ENCODE assay signal across 1 cellular context in the genomic region with DNA sequence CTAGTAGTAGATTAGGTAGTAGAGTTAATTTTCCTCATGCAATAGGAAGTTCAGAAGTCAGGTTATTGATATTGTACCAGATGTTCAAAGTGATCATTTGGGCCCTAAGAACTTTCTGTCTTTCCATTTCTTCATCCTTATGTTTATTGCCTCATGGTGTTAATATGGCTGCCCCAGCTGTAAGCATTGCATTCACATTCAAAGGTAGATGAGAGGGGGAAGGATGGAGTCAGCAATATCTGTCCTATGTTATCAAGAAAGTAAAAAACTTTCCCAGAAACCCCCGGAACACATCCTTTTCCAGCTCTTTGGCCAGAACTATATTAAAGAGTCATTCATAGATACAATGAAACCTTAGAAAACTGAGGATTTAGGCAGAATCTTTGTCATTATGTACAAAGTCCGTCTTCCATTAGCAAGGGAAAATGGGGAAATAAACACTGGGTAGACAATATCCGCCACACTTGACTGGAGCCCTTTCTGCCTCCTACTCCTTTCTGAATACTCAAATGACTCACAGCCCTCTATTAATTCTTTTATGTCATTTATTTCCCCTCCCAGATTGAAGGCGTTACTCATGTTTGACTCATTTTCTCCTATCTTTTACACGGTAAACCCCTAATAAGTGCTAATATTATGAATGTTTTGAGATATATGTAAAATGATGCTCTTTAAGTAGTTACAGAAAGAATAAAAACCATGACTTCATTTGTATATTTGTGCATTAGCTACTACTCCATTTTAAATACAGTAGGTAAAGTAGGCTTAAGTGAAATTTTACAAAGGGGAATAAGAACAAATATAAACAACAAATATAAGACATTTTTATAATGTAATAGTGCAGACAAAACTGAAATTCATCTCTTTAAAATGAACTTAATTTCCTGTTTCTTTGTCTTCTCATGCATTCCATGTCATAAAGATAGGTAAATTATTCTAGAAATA.
TF ChIP-seq lines count a peak whose summit lies in the region.

No MANE protein-coding gene starts in this region.

TF ChIP-seq in GM12878, 131 proteins besides CTCF, POLR2A, EP300 and RAD21 (continued from another document and continues in another):
- TF ChIP-seq, protein P1, sequence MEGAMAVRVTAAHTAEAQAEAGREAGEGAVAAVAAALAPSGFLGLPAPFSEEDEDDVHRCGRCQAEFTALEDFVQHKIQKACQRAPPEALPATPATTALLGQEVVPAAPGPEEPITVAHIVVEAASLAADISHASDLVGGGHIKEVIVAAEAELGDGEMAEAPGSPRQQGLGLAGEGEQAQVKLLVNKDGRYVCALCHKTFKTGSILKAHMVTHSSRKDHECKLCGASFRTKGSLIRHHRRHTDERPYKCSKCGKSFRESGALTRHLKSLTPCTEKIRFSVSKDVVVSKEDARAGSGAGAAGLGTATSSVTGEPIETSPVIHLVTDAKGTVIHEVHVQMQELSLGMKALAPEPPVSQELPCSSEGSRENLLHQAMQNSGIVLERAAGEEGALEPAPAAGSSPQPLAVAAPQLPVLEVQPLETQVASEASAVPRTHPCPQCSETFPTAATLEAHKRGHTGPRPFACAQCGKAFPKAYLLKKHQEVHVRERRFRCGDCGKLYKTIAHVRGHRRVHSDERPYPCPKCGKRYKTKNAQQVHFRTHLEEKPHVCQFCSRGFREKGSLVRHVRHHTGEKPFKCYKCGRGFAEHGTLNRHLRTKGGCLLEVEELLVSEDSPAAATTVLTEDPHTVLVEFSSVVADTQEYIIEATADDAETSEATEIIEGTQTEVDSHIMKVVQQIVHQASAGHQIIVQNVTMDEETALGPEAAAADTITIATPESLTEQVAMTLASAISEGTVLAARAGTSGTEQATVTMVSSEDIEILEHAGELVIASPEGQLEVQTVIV (IDR thresholded peaks at IDR 0.05; ENCODE audit: borderline replicate concordance, partially characterized antibody), result no peak
- TF ChIP-seq, protein P2, sequence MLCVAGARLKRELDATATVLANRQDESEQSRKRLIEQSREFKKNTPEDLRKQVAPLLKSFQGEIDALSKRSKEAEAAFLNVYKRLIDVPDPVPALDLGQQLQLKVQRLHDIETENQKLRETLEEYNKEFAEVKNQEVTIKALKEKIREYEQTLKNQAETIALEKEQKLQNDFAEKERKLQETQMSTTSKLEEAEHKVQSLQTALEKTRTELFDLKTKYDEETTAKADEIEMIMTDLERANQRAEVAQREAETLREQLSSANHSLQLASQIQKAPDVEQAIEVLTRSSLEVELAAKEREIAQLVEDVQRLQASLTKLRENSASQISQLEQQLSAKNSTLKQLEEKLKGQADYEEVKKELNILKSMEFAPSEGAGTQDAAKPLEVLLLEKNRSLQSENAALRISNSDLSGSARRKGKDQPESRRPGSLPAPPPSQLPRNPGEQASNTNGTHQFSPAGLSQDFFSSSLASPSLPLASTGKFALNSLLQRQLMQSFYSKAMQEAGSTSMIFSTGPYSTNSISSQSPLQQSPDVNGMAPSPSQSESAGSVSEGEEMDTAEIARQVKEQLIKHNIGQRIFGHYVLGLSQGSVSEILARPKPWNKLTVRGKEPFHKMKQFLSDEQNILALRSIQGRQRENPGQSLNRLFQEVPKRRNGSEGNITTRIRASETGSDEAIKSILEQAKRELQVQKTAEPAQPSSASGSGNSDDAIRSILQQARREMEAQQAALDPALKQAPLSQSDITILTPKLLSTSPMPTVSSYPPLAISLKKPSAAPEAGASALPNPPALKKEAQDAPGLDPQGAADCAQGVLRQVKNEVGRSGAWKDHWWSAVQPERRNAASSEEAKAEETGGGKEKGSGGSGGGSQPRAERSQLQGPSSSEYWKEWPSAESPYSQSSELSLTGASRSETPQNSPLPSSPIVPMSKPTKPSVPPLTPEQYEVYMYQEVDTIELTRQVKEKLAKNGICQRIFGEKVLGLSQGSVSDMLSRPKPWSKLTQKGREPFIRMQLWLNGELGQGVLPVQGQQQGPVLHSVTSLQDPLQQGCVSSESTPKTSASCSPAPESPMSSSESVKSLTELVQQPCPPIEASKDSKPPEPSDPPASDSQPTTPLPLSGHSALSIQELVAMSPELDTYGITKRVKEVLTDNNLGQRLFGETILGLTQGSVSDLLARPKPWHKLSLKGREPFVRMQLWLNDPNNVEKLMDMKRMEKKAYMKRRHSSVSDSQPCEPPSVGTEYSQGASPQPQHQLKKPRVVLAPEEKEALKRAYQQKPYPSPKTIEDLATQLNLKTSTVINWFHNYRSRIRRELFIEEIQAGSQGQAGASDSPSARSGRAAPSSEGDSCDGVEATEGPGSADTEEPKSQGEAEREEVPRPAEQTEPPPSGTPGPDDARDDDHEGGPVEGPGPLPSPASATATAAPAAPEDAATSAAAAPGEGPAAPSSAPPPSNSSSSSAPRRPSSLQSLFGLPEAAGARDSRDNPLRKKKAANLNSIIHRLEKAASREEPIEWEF (IDR thresholded peaks at IDR 0.05; ENCODE audit: insufficient replicate concordance, low read depth, low read length), result no peak
- TF ChIP-seq SMARCA5 (IDR thresholded peaks at IDR 0.05) (peak; percentile 38; the same call in 1 of the 2 replicates), KLF5 (IDR thresholded peaks at IDR 0.05; ENCODE audit: partially characterized antibody) (peak; percentile 31), CEBPB (IDR thresholded peaks at IDR 0.05; ENCODE audit: borderline replicate concordance in 1 of 2, low read depth in 2 of 2, low read length in 2 of 2) (peak in 1 of 2 experiments; percentile 64; a peak in 1 of 4 replicates), GATAD2B (conservative IDR thresholded peaks at IDR 0.05; ENCODE audit: low read depth) (no peak; the same call in none of the 2 replicates), NFIC (IDR thresholded peaks at IDR 0.05; ENCODE audit: low read depth, low read length) (peak; percentile 100), JUNB (IDR thresholded peaks at IDR 0.05) (peak; percentile 100), IKZF1 (conservative IDR thresholded peaks at IDR 0.05) (peak; percentile 90), CREB1 (IDR thresholded peaks at IDR 0.05; ENCODE audit: low read depth) (peak; percentile 75; the same call in 1 of the 2 replicates), RAD51 (IDR thresholded peaks at IDR 0.05) (no peak), LARP7 (IDR thresholded peaks at IDR 0.05) (no peak), ATF2 (IDR thresholded peaks at IDR 0.05; ENCODE audit: low read length) (peak; percentile 99), CREM (IDR thresholded peaks at IDR 0.05; ENCODE audit: low read depth) (peak; percentile 95), IKZF2 (IDR thresholded peaks at IDR 0.05) (peak; percentile 94 to 97), CEBPZ (IDR thresholded peaks at IDR 0.05; ENCODE audit: low read depth, low read length) (no peak), MTA3 (IDR thresholded peaks at IDR 0.05; ENCODE audit: borderline replicate concordance, low read length) (peak; percentile 85), NR2F1 (conservative IDR thresholded peaks at IDR 0.05) (peak; percentile 86), FOS (IDR thresholded peaks at IDR 0.05; ENCODE audit: borderline replicate concordance, extremely low read depth, insufficient read length) (no peak), TCF7 (IDR thresholded peaks at IDR 0.05; ENCODE audit: borderline replicate concordance) (peak; percentile 95), SREBF1 (IDR thresholded peaks at IDR 0.05; ENCODE audit: low read length) (peak; percentile 85; the same call in 1 of the 2 replicates), ZNF24 (IDR thresholded peaks at IDR 0.05) (0 out of 2 replicates have a peak, but pooled peaks have one; percentile 52), TAF1 (IDR thresholded peaks at IDR 0.05; ENCODE audit: borderline replicate concordance, low read depth, low read length) (no peak), ZNF217 (IDR thresholded peaks at IDR 0.05) (peak; percentile 98), YY1 (IDR thresholded peaks at IDR 0.05; ENCODE audit: low read depth, low read length) (peak; percentile 72), ZZZ3 (IDR thresholded peaks at IDR 0.05; ENCODE audit: control insufficient read depth, insufficient read length, low read depth) (no peak), MTA2 (IDR thresholded peaks at IDR 0.05; ENCODE audit: low read depth) (peak; percentile 100), BHLHE40 (IDR thresholded peaks at IDR 0.05; ENCODE audit: borderline replicate concordance in 1 of 2, low read depth in 2 of 2, low read length in 1 of 2) (peak; percentile 17 to 45; a peak in 2 of 4 replicates), ZNF207 (IDR thresholded peaks at IDR 0.05; ENCODE audit: borderline replicate concordance) (peak; percentile 47; the same call in 1 of the 2 replicates), SREBF2 (IDR thresholded peaks at IDR 0.05; ENCODE audit: low read length) (no peak), BMI1 (IDR thresholded peaks at IDR 0.05; ENCODE audit: borderline replicate concordance) (peak; percentile 92), NR2C1 (IDR thresholded peaks at IDR 0.05) (no peak), HDGF (IDR thresholded peaks at IDR 0.05) (no peak)
- TF ChIP-seq, protein P3, sequence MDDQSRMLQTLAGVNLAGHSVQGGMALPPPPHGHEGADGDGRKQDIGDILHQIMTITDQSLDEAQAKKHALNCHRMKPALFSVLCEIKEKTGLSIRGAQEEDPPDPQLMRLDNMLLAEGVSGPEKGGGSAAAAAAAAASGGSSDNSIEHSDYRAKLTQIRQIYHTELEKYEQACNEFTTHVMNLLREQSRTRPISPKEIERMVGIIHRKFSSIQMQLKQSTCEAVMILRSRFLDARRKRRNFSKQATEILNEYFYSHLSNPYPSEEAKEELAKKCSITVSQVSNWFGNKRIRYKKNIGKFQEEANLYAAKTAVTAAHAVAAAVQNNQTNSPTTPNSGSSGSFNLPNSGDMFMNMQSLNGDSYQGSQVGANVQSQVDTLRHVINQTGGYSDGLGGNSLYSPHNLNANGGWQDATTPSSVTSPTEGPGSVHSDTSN (IDR thresholded peaks at IDR 0.05; ENCODE audit: insufficient replicate concordance, low read depth, low read length), result no peak
- TF ChIP-seq, protein P4, sequence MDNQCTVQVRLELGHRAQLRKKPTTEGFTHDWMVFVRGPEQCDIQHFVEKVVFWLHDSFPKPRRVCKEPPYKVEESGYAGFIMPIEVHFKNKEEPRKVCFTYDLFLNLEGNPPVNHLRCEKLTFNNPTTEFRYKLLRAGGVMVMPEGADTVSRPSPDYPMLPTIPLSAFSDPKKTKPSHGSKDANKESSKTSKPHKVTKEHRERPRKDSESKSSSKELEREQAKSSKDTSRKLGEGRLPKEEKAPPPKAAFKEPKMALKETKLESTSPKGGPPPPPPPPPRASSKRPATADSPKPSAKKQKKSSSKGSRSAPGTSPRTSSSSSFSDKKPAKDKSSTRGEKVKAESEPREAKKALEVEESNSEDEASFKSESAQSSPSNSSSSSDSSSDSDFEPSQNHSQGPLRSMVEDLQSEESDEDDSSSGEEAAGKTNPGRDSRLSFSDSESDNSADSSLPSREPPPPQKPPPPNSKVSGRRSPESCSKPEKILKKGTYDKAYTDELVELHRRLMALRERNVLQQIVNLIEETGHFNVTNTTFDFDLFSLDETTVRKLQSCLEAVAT (IDR thresholded peaks at IDR 0.05), result no peak
- TF ChIP-seq, protein P5, sequence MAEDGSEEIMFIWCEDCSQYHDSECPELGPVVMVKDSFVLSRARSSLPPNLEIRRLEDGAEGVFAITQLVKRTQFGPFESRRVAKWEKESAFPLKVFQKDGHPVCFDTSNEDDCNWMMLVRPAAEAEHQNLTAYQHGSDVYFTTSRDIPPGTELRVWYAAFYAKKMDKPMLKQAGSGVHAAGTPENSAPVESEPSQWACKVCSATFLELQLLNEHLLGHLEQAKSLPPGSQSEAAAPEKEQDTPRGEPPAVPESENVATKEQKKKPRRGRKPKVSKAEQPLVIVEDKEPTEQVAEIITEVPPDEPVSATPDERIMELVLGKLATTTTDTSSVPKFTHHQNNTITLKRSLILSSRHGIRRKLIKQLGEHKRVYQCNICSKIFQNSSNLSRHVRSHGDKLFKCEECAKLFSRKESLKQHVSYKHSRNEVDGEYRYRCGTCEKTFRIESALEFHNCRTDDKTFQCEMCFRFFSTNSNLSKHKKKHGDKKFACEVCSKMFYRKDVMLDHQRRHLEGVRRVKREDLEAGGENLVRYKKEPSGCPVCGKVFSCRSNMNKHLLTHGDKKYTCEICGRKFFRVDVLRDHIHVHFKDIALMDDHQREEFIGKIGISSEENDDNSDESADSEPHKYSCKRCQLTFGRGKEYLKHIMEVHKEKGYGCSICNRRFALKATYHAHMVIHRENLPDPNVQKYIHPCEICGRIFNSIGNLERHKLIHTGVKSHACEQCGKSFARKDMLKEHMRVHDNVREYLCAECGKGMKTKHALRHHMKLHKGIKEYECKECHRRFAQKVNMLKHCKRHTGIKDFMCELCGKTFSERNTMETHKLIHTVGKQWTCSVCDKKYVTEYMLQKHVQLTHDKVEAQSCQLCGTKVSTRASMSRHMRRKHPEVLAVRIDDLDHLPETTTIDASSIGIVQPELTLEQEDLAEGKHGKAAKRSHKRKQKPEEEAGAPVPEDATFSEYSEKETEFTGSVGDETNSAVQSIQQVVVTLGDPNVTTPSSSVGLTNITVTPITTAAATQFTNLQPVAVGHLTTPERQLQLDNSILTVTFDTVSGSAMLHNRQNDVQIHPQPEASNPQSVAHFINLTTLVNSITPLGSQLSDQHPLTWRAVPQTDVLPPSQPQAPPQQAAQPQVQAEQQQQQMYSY (CRISPR knock-in tag; IDR thresholded peaks at IDR 0.05), result no peak
